Comparison of ENCODE assay signal across 16 cellular contexts in the genomic region with DNA sequence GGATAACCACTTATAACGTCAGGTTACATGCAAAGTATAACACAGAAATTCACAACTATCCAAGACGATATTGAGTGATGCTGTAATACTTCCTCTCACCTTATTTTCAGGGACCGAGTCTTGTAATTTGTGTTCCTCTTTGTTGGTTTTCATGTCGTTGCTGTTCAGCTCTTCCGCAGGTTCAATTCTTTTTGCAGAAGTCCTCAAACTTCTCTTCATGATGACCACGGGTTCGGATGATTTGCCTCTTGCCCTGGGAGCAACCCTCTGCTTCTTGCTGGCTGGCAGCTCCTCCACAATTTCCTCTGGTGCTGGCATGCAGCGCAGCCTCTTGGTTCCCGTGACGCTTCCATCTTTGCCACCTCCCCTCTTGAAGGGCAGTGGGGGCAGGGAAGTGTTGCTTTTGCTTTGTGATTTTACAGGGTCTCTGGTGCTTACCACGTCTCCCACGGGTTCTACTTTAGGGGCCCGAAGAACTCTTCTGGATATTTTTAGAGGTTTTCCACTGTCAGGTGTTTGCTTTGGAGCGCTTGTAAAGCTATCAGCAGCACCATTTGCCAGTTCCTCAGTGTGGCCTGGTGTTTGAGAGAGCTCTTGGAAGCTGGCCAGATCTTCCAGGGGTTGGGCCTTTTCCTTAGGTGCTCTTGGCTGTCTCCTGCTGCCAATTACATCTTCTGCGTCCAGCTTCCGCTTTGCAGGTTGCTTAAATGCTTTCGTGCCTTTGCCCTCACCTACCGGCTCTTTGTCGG. TPM values are rescaled to one million over a fixed set of nuclear protein-coding genes. Genes with fewer than 3 reads are reported as not detected.
A peak's percentile ranks its signal among the peaks of the same experiment; 100 is the strongest.
DNase-seq lines count a peak whose midpoint lies in the region; ATAC-seq and TF ChIP-seq lines count a peak whose summit lies in the region.
"Had no signal": no experiment of that assay in that cellular context is flagged by ENCODE, and none has a peak within 500 bp of the region (broad histone marks: within the 10 kb centered on the region; RNA-seq: fewer than 3 reads in every experiment).

No MANE protein-coding gene starts in this region.

- H3K4me1 Mint-ChIP-seq in activated naive CD8-positive, alpha-beta T cell (ENCODE audit: low read depth) = peaks cover 6% of the 10 kb centered on the region
- peaks cover 16% of the 10 kb centered on the region for H3K4me1 Mint-ChIP-seq in activated naive CD8-positive, alpha-beta T cell treated with anti-CD3 and anti-CD28 coated beads for 36 hours
- H3K4me1 Mint-ChIP-seq in immature natural killer cell (peaks cover 18 to 41% of the 10 kb centered on the region in 2 donors), HFFc6 (ENCODE audit: low read depth) (no peaks in the 10 kb centered on the region)

- peak overlapping the region; percentile 49 for H3K4me3 Mint-ChIP-seq in activated naive CD8-positive, alpha-beta T cell
- no peak overlapping the region for H3K4me3 Mint-ChIP-seq in activated naive CD8-positive, alpha-beta T cell treated with anti-CD3 and anti-CD28 coated beads for 36 hours
- H3K4me3 Mint-ChIP-seq in immature natural killer cell (peak overlapping the region; percentile 1 to 43 (median 3)), HFFc6 (no peak overlapping the region)
- H3K4me3 Mint-ChIP-seq: dendritic cell treated with granulocyte-macrophage colony-stimulating factor and Interleukin-4, amounts not matched to agents 40 ng/mL and 50 ng/mL, for 4 days had no signal

- H3K27ac Mint-ChIP-seq in activated naive CD8-positive, alpha-beta T cell = peak overlapping the region; percentile 11
- no peak overlapping the region for H3K27ac Mint-ChIP-seq in activated naive CD8-positive, alpha-beta T cell treated with anti-CD3 and anti-CD28 coated beads for 36 hours
- H3K27ac Mint-ChIP-seq in immature natural killer cell = peak overlapping the region in 4 of 6 donors; percentile 2 to 41 (median 16)
- no peak overlapping the region for H3K27ac Mint-ChIP-seq in HFFc6
- H3K27ac Mint-ChIP-seq: dendritic cell treated with granulocyte-macrophage colony-stimulating factor and Interleukin-4, amounts not matched to agents 40 ng/mL and 50 ng/mL, for 4 days had no signal

- peak; percentile 86 for ATAC-seq in upper lobe of right lung

- no peaks in the 10 kb centered on the region for H3K36me3 Mint-ChIP-seq in activated naive CD8-positive, alpha-beta T cell
- H3K36me3 Mint-ChIP-seq in activated naive CD8-positive, alpha-beta T cell treated with anti-CD3 and anti-CD28 coated beads for 36 hours = peaks cover 42% of the 10 kb centered on the region
- H3K36me3 Mint-ChIP-seq in immature natural killer cell (peaks cover 0 to 3% (median 3%) of the 10 kb centered on the region in 3 donors), HFFc6 (ENCODE audit: low read depth) (peaks cover 27% of the 10 kb centered on the region)

- no peak overlapping the region for H3K27ac ChIP-seq in upper lobe of right lung

- intact Hi-C loops in upper lobe of right lung (cut with DNase I) = no loop called here

- TF ChIP-seq CTCF in LNCaP clone FGC (IDR thresholded peaks at IDR 0.05; ENCODE audit: control insufficient read depth, extremely low read depth, insufficient read depth) = no peak
- TF ChIP-seq CTCF in upper lobe of right lung (IDR thresholded peaks at IDR 0.05) = no peak
- no peak for TF ChIP-seq CTCF in HFFc6 (IDR thresholded peaks at IDR 0.05)

- H3K27me3 Mint-ChIP-seq in activated naive CD8-positive, alpha-beta T cell = no peaks in the 10 kb centered on the region
- H3K27me3 Mint-ChIP-seq in activated naive CD8-positive, alpha-beta T cell treated with anti-CD3 and anti-CD28 coated beads for 36 hours = no peaks in the 10 kb centered on the region
- H3K27me3 Mint-ChIP-seq in immature natural killer cell (ENCODE audit: low read depth in 3 of 3) (peaks cover 1 to 3% (median 2%) of the 10 kb centered on the region in 3 donors), HFFc6 (ENCODE audit: insufficient read depth) (no peaks in the 10 kb centered on the region)
- H3K27me3 Mint-ChIP-seq: dendritic cell treated with granulocyte-macrophage colony-stimulating factor and Interleukin-4, amounts not matched to agents 40 ng/mL and 50 ng/mL, for 4 days had no signal

- H3K4me3 ChIP-seq in LNCaP clone FGC (ENCODE audit: low read depth, low read length) (no peak overlapping the region), upper lobe of right lung (no peak overlapping the region)

- no peaks in the 10 kb centered on the region for H3K9me3 ChIP-seq in upper lobe of right lung

- no peaks in the 10 kb centered on the region for H3K36me3 ChIP-seq in upper lobe of right lung

- no peak for DNase-seq in activated naive CD8-positive, alpha-beta T cell treated with anti-CD3 and anti-CD28 coated beads for 36 hours
- DNase-seq in LNCaP clone FGC (ENCODE audit: low read depth) (peak; percentile 86), immature natural killer cell (no peak), upper lobe of right lung (peak; percentile 70), HFFc6 (no peak), inferior parietal cortex (ENCODE audit: extremely low spot score) (no peak)
- DNase-seq: activated CD4-positive, alpha-beta T cell treated with anti-CD3 and anti-CD28 coated beads, Interleukin-2, amount 50 U/mL, for 1 hour; activated gamma-delta T cell; DMS53; mesendoderm; NCI-H1436; NCI-H226; SHP77 treated with DMSO at 0.1 percent for 48 hours; T1000 had no signal

- no peaks in the 10 kb centered on the region for H3K27me3 ChIP-seq in upper lobe of right lung

- H3K4me1 ChIP-seq in upper lobe of right lung = no peaks in the 10 kb centered on the region

- H3K9me3 Mint-ChIP-seq in activated naive CD8-positive, alpha-beta T cell (ENCODE audit: low read depth) = no peaks in the 10 kb centered on the region
- no peaks in the 10 kb centered on the region for H3K9me3 Mint-ChIP-seq in activated naive CD8-positive, alpha-beta T cell treated with anti-CD3 and anti-CD28 coated beads for 36 hours
- H3K9me3 Mint-ChIP-seq in immature natural killer cell (peaks cover 0 to 1% (median 0%) of the 10 kb centered on the region in 6 donors), HFFc6 (no peaks in the 10 kb centered on the region)
- H3K9me3 Mint-ChIP-seq: dendritic cell treated with granulocyte-macrophage colony-stimulating factor and Interleukin-4, amounts not matched to agents 40 ng/mL and 50 ng/mL, for 4 days had no signal

RNA-seq across cellular contexts. Expression of gene MKI67, which starts 23.6 kb away (rescaled TPM):
- 100 to 1,000 TPM; 196 to 210 TPM for total RNA-seq in activated naive CD8-positive, alpha-beta T cell treated with anti-CD3 and anti-CD28 coated beads for 36 hours
- polyA plus RNA-seq in immature natural killer cell = 1 to 10 TPM in 1 of 3 donors, under 1 TPM in 1, not detected in 1; 0.10 to 1.2 TPM
- total RNA-seq in upper lobe of right lung = 2.1 TPM
- total RNA-seq in HFFc6 (2021; fragmentation: NEBNext Ultra II Directional; extraction: Animal tissue kit (Norgen Biotek cat#: 25700)) = 10 to 100 TPM; 38.2 to 77.0 (median 70.0) TPM

Comparison
In these comparisons a context has a peak if more than half of its experiments do, and no peak if none do; other contexts are left out.
1. H3K27ac Mint-ChIP-seq: peak in activated naive CD8-positive, alpha-beta T cell (single experiment) and immature natural killer cell (4 of 6); none in activated naive CD8-positive, alpha-beta T cell treated with anti-CD3 and anti-CD28 coated beads for 36 hours (single experiment) and HFFc6 (single experiment).
2. H3K4me3 Mint-ChIP-seq: peak in activated naive CD8-positive, alpha-beta T cell (single experiment) and immature natural killer cell (5 of 5); none in activated naive CD8-positive, alpha-beta T cell treated with anti-CD3 and anti-CD28 coated beads for 36 hours (single experiment) and HFFc6 (single experiment).
3. DNase-seq: peak in LNCaP clone FGC (single experiment) and upper lobe of right lung (single experiment); none in activated naive CD8-positive, alpha-beta T cell treated with anti-CD3 and anti-CD28 coated beads for 36 hours (single experiment), immature natural killer cell (0 of 3), HFFc6 (single experiment) and inferior parietal cortex (single experiment).
4. RNA of gene MKI67, which starts 23.6 kb away (total RNA-seq): 196 to 210 TPM in activated naive CD8-positive, alpha-beta T cell treated with anti-CD3 and anti-CD28 coated beads for 36 hours and 38.2 to 77.0 TPM in HFFc6; 2.1 TPM in upper lobe of right lung (single experiment); every median in the first group is over 10 times any median in the second.